In genomic region chr9:38622083-38622674, GRCh38 we compare ENCODE assay signal across 8 cellular contexts. TPM values are rescaled to one million over a fixed set of nuclear protein-coding genes. Genes with fewer than 3 reads are reported as not detected.
A peak's percentile ranks its signal among the peaks of the same experiment; 100 is the strongest.
DNase-seq lines count a peak whose midpoint lies in the region; ATAC-seq, FAIRE-seq and TF ChIP-seq lines count a peak whose summit lies in the region.

No MANE protein-coding gene starts in this region.

- H2BK15ac ChIP-seq in IMR-90 (ENCODE audit: low read depth, low read length), result no peak overlapping the region

- CTCF ChIA-PET in IMR-90 (lab: Yijun Ruan, JAX), result no interaction called here

- H4K91ac ChIP-seq in IMR-90 (ENCODE audit: insufficient read depth, low read depth, low read length), result no peak overlapping the region

- H3K4me3 ChIP-seq in BLaER1 treated with 17β-estradiol and CSF1 and Interleukin-3, amounts not matched to agents 10 nM and 100 nM, result peak overlapping the region; percentile 56 to 77 (median 66); a peak in 19 of 20 replicates
- H3K4me3 ChIP-seq in IMR-90 (ENCODE audit: insufficient read depth, low read depth, low read length) (no peak overlapping the region), retinal pigment epithelial cell (ENCODE audit: low read length) (peak overlapping the region; percentile 66)

- H3K27ac ChIP-seq in BLaER1 treated with 17β-estradiol and CSF1 and Interleukin-3, amounts not matched to agents 10 nM and 100 nM, result peak overlapping the region in 1 of 11 experiments; percentile 33; a peak in 1 of 22 replicates
- no peak overlapping the region for H3K27ac ChIP-seq in IMR-90 (ENCODE audit: insufficient read depth, low read length)

- no peak for TF ChIP-seq CTCF in IMR-90 (conservative IDR thresholded peaks at IDR 0.05; ENCODE audit: low read depth, low read length)
- TF ChIP-seq CTCF in retinal pigment epithelial cell (conservative IDR thresholded peaks at IDR 0.05; ENCODE audit: low read depth, low read length), result no peak

- TF ChIP-seq RAD21 in IMR-90 (IDR thresholded peaks at IDR 0.05; ENCODE audit: low read length), result no peak

- H2BK20ac ChIP-seq in IMR-90 (ENCODE audit: low read depth, low read length), result no peak overlapping the region

- no peak overlapping the region for H3K23ac ChIP-seq in IMR-90 (ENCODE audit: low read depth, low read length)

- H2BK5ac ChIP-seq in IMR-90 (ENCODE audit: low read depth, low read length, poor library complexity, severe bottlenecking), result no peak overlapping the region

- DNase-seq in IMR-90 (no peak), left ventricle myocardium superior (peak; percentile 45), retinal pigment epithelial cell (ENCODE audit: low read depth) (peak; percentile 11), UCSD-AML1 (lab: John Stamatoyannopoulos, UW; ENCODE audit: unreplicated experiment) (no peak), GM12892 (ENCODE audit: insufficient read length) (no peak), SW 1271 (lab: John Stamatoyannopoulos, UW) (no peak)
- DNase-seq in activated CD4-positive, alpha-beta T cell treated with anti-CD3 and anti-CD28 coated beads, Interleukin-2, amount 50 U/mL, for 1 hour, result peak; percentile 4

- peak overlapping the region in 1 of 11 experiments; percentile 55; a peak in 3 of 22 replicates for H3K9ac ChIP-seq in BLaER1 treated with 17β-estradiol and CSF1 and Interleukin-3, amounts not matched to agents 10 nM and 100 nM
- no peak overlapping the region for H3K9ac ChIP-seq in IMR-90 (ENCODE audit: low read depth, low read length)

- H3K9me3 ChIP-seq in BLaER1 treated with 17β-estradiol and CSF1 and Interleukin-3, amounts not matched to agents 10 nM and 100 nM (replicated peaks in 1 of 11), result peaks cover 21 to 38% (median 29%) of the 10 kb centered on the region in 11 experiments
- no peaks in the 10 kb centered on the region; the same call in 1 of the 2 replicates for H3K9me3 ChIP-seq in IMR-90 (ENCODE audit: control insufficient read depth, insufficient read depth, low read length)

- H2BK120ac ChIP-seq in IMR-90 (ENCODE audit: low read depth, low read length), result no peak overlapping the region

- H3K14ac ChIP-seq in IMR-90 (replicated peaks; ENCODE audit: low read depth, low read length), result no peak overlapping the region

- peak overlapping the region; percentile 83 to 100 (median 98) for H3K4me2 ChIP-seq in BLaER1 treated with 17β-estradiol and CSF1 and Interleukin-3, amounts not matched to agents 10 nM and 100 nM
- no peak overlapping the region for H3K4me2 ChIP-seq in IMR-90 (ENCODE audit: low read depth, low read length)

- H3K4ac ChIP-seq in IMR-90 (ENCODE audit: low read depth, low read length), result no peak overlapping the region

- H4K5ac ChIP-seq in IMR-90 (ENCODE audit: low read depth, low read length), result no peak overlapping the region

- dilution Hi-C loops in IMR-90 (cut with HindIII; ENCODE audit: low sequenced_read_pairs, unreplicated experiment), result no loop called here

- peak overlapping the region; percentile 62 for H2AFZ ChIP-seq in IMR-90 (replicated peaks; ENCODE audit: low read length, poor library complexity)

- no peaks in the 10 kb centered on the region for H3K36me3 ChIP-seq in BLaER1 treated with 17β-estradiol and CSF1 and Interleukin-3, amounts not matched to agents 10 nM and 100 nM
- no peaks in the 10 kb centered on the region for H3K36me3 ChIP-seq in IMR-90 (ENCODE audit: control insufficient read depth, insufficient read depth, low read length)

- intact Hi-C loops in IMR-90 (cut with micrococcal nuclease) (no loop called here), left ventricle myocardium superior (cut with micrococcal nuclease) (no loop called here)

- no peak overlapping the region for H4K8ac ChIP-seq in IMR-90 (ENCODE audit: low read depth in 2 of 2, low read length in 2 of 2)

- in situ Hi-C loops in IMR-90 (cut with MboI; ENCODE audit: low sequenced_read_pairs), result loop anchor here (10.0 kb wide), 1 partner anchor 63 kb away; no protein-coding TSS in a partner anchor

- H3K27me3 ChIP-seq in BLaER1 treated with 17β-estradiol and CSF1 and Interleukin-3, amounts not matched to agents 10 nM and 100 nM, result peaks cover 68 to 80% (median 78%) of the 10 kb centered on the region in 11 experiments
- H3K27me3 ChIP-seq in IMR-90 (ENCODE audit: control insufficient read depth, insufficient read depth, low read length), result peaks cover 27% of the 10 kb centered on the region

- no peak overlapping the region for H2AK9ac ChIP-seq in IMR-90 (replicated peaks; ENCODE audit: low read depth, low read length, poor library complexity)

- H2AK5ac ChIP-seq in IMR-90 (ENCODE audit: low read depth, low read length), result no peak overlapping the region

- no peak overlapping the region for H3K56ac ChIP-seq in IMR-90 (ENCODE audit: extremely low read depth, insufficient read depth, low read length)

- peaks cover 0 to 27% (median 19%) of the 10 kb centered on the region in 11 experiments; a peak in 17 of 22 replicates for H4K20me1 ChIP-seq in BLaER1 treated with 17β-estradiol and CSF1 and Interleukin-3, amounts not matched to agents 10 nM and 100 nM
- H4K20me1 ChIP-seq in IMR-90 (ENCODE audit: insufficient read depth, low read length), result no peaks in the 10 kb centered on the region

- ATAC-seq in IMR-90 (ENCODE audit: low read depth), result no peak
- ATAC-seq in left ventricle myocardium superior, result peak; percentile 39

- POLR2A ChIA-PET in IMR-90 (lab: Charles Lee; ENCODE audit: unreplicated experiment), result no interaction called here

- no peak for FAIRE-seq in GM12892 (lab: Jason Lieb, UNC)

- no peak for TF ChIP-seq POLR2A in IMR-90 (IDR thresholded peaks at IDR 0.05; ENCODE audit: low read depth, low read length)
- TF ChIP-seq POLR2A in GM12892 (IDR thresholded peaks at IDR 0.05; ENCODE audit: low read depth, low read length), result no peak

- H3K4me1 ChIP-seq in BLaER1 treated with 17β-estradiol and CSF1 and Interleukin-3, amounts not matched to agents 10 nM and 100 nM, result peaks cover 20 to 31% (median 27%) of the 10 kb centered on the region in 10 experiments; a peak in 19 of 20 replicates
- H3K4me1 ChIP-seq in IMR-90 (ENCODE audit: control insufficient read depth, insufficient read depth, low read length), result no peaks in the 10 kb centered on the region

- 4% methylated on average over 28 of the region's 46 CpGs; no CpG with 5 or more reads in 1 of the 2 experiments for WGBS in IMR-90 (ENCODE audit: extremely low coverage in 2 of 2, insufficient read length in 1 of 2), 2 experiments

- no peaks in the 10 kb centered on the region for H3K79me1 ChIP-seq in IMR-90 (ENCODE audit: low read depth in 1 of 2, low read length in 2 of 2)

- BruUV-seq in IMR-90 (replicated peaks; lab: Mats Ljungman, UMichigan), result no TSS peak

- H3K18ac ChIP-seq in IMR-90 (ENCODE audit: low read depth, low read length), result no peak overlapping the region

- no peaks in the 10 kb centered on the region for H3K9me1 ChIP-seq in IMR-90 (ENCODE audit: insufficient read depth, low read length)

TF ChIP-seq in IMR-90, 13 proteins besides CTCF, POLR2A, EP300 and RAD21:
- TF ChIP-seq NFE2L2 (IDR thresholded peaks at IDR 0.05; ENCODE audit: low read depth, low read length), result no peak
- TF ChIP-seq SMC3 (IDR thresholded peaks at IDR 0.05; ENCODE audit: low read depth, low read length), result no peak
- no peak for TF ChIP-seq RCOR1 (IDR thresholded peaks at IDR 0.05; ENCODE audit: insufficient replicate concordance, low read length)
- TF ChIP-seq CEBPB (IDR thresholded peaks at IDR 0.05; ENCODE audit: low read depth, low read length), result no peak
- TF ChIP-seq FOS (IDR thresholded peaks at IDR 0.05; ENCODE audit: low read depth, low read length), result no peak
- no peak for TF ChIP-seq BHLHE40 (IDR thresholded peaks at IDR 0.05; ENCODE audit: low read depth, low read length)
- no peak for TF ChIP-seq ELK1 (IDR thresholded peaks at IDR 0.05; ENCODE audit: borderline replicate concordance, low read depth, low read length)
- TF ChIP-seq, protein P1, sequence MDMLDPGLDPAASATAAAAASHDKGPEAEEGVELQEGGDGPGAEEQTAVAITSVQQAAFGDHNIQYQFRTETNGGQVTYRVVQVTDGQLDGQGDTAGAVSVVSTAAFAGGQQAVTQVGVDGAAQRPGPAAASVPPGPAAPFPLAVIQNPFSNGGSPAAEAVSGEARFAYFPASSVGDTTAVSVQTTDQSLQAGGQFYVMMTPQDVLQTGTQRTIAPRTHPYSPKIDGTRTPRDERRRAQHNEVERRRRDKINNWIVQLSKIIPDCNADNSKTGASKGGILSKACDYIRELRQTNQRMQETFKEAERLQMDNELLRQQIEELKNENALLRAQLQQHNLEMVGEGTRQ (IDR thresholded peaks at IDR 0.05; ENCODE audit: low read depth, low read length), result no peak
- TF ChIP-seq CHD1 (IDR thresholded peaks at IDR 0.05; ENCODE audit: low read depth, low read length), result no peak
- TF ChIP-seq MAFK (IDR thresholded peaks at IDR 0.05; ENCODE audit: low read depth, low read length), result no peak
- no peak for TF ChIP-seq RFX5 (IDR thresholded peaks at IDR 0.05; ENCODE audit: low read depth, low read length)
- TF ChIP-seq MAZ (IDR thresholded peaks at IDR 0.05; ENCODE audit: borderline replicate concordance, low read depth, low read length), result no peak
- no peak for TF ChIP-seq MXI1 (IDR thresholded peaks at IDR 0.05; ENCODE audit: borderline replicate concordance, low read depth, low read length)

RNA-seq across cellular contexts. Expression of gene ANKRD18A, which starts 1.8 kb away (rescaled TPM):
- total RNA-seq in IMR-90 (2012; rRNA removed), result not detected in 2 replicates
- not detected in 2 replicates for polyA plus RNA-seq in IMR-90 (2012; rRNA removed)
- not detected in 2 replicates for polyA plus RNA-seq in IMR-90 (2012; cell fraction: cytosol; rRNA removed)
- 0.06 TPM in 1 of 2 replicates, not detected in the other for polyA plus RNA-seq in IMR-90 (2012; cell fraction: nucleus; rRNA removed; ENCODE audit: low replicate concordance)
- total RNA-seq in left ventricle myocardium superior, result 1.4 TPM
- polyA plus RNA-seq in GM12892 (2012; ENCODE audit: missing spikeins), result not detected

Comparison
In these comparisons a context has a peak if more than half of its experiments do, and no peak if none do; other contexts are left out.
1. DNase-seq: peak in activated CD4-positive, alpha-beta T cell treated with anti-CD3 and anti-CD28 coated beads, Interleukin-2, amount 50 U/mL, for 1 hour (single experiment), left ventricle myocardium superior (single experiment) and retinal pigment epithelial cell (single experiment); none in IMR-90 (single experiment), UCSD-AML1 (single experiment), GM12892 (single experiment) and SW 1271 (0 of 2).